Comparison of ENCODE assay signal across 14 cellular contexts in the genomic region with DNA sequence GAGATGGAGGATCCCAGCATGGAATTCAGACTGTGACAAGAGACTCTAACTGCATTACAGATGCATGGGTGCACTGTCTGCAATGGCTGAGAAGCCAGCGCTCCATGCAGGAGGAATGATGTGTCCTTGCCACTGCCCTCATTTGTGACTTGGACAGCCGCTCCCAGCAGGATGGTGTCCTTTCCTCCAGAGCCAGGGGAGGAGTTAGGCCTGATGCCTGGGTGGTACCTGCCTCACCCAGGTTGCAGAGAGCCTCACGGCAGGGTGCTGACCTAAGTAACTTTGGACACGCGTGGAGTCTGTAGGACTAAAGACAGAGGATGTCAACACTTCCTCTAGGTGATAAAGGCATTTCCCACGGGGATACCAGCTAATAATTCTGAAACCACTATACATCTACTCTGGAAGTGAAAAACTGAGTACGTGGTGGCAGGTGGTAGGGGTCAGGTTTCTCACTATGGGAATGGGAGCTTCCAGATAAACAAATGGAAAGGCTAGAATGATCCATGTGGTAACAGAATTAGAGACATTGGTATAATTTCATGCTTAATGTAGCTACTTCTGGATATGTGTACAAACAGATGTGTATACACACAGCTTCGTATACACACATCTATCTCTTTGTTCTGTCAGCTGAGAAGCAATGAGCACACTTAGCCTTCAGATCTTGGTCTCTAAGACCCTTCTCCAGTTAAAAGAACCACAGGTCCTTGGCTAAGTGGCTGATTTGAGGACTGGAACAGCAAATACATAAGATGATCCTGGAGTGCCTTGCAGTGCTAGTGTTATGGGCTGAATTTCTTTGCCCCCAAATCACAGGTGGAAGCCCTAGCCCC. TPM values are rescaled to one million over a fixed set of nuclear protein-coding genes. Genes with fewer than 3 reads are reported as not detected.
DNase-seq lines count a peak whose midpoint lies in the region; ATAC-seq, FAIRE-seq and TF ChIP-seq lines count a peak whose summit lies in the region.
"Had no signal": no experiment of that assay in that cellular context is flagged by ENCODE, and none has a peak within 500 bp of the region (broad histone marks: within the 10 kb centered on the region; RNA-seq: fewer than 3 reads in every experiment).

No MANE protein-coding gene starts in this region.

- ATAC-seq in HCT116 = no peak
- ATAC-seq in stimulated activated effector memory CD8-positive, alpha-beta T cell treated with anti-CD3 and anti-CD28 coated beads, Interleukin-12 subunit alpha, Interleukin-12 subunit beta, amount 100 ng/mL, for 72 hours = no peak

- peak overlapping the region; percentile 66 for H3K4me2 ChIP-seq in HCT116 (ENCODE audit: low read length)

- TF ChIP-seq CTCF in HCT116 (IDR thresholded peaks at IDR 0.05 in 2 of 3, conservative IDR thresholded peaks at IDR 0.05 in 1 of 3; ENCODE audit: borderline replicate concordance in 1 of 3, insufficient read depth in 1 of 3, low read depth in 2 of 3, low read length in 2 of 3) = no peak
- no peak for TF ChIP-seq CTCF in RWPE1 (conservative IDR thresholded peaks at IDR 0.05; ENCODE audit: low read depth)
- TF ChIP-seq CTCF in kidney (IDR thresholded peaks at IDR 0.05; ENCODE audit: borderline replicate concordance, extremely low read depth, insufficient read depth) = no peak

- RAD21 ChIA-PET in HCT116 (lab: Charles Lee; ENCODE audit: low non-redundant PET in 1 of 2, low total read pairs in 2 of 2, uncharacterized antibody in 2 of 2, unreplicated experiment in 2 of 2) = no interaction called here

- POLR2A ChIA-PET in HCT116 (lab: Charles Lee) (interaction anchor here (1.2 kb wide), 1 partner anchor 12 kb away, joined by 3 read pairs; no protein-coding TSS in a partner anchor), RWPE1 (lab: Yijun Ruan, JAX; ENCODE audit: low non-redundant PET) (no interaction called here)

- peaks cover 33% of the 10 kb centered on the region for H3K4me1 Mint-ChIP-seq in stimulated activated effector memory CD8-positive, alpha-beta T cell treated with anti-CD3 and anti-CD28 coated beads, Interleukin-12 subunit alpha, Interleukin-12 subunit beta, amount 100 ng/mL, for 72 hours

- no peak for TF ChIP-seq RAD21 in HCT116 (IDR thresholded peaks at IDR 0.05; ENCODE audit: low read depth)

- no peak overlapping the region for H3K4me3 Mint-ChIP-seq in stimulated activated effector memory CD8-positive, alpha-beta T cell treated with anti-CD3 and anti-CD28 coated beads, Interleukin-12 subunit alpha, Interleukin-12 subunit beta, amount 100 ng/mL, for 72 hours
- H3K4me3 Mint-ChIP-seq: activated CD4-positive, alpha-beta memory T cell treated with anti-CD3 and anti-CD28 coated beads for 36 hours; activated naive CD4-positive, alpha-beta T cell treated with anti-CD3 and anti-CD28 coated beads for 36 hours; H9; stimulated activated naive CD8-positive, alpha-beta T cell treated with anti-CD3 and anti-CD28 coated beads, Interleukin-15, Interleukin-2, amounts not matched to agents 100 ng/mL and 50 ng/mL, for 24 hours had no signal

- H3K36me3 ChIP-seq in HCT116 (ENCODE audit: control insufficient read depth in 1 of 2, insufficient read depth in 2 of 2, low read length in 2 of 2) (no peaks in the 10 kb centered on the region), kidney (ENCODE audit: control insufficient read depth in 1 of 2, insufficient read depth in 2 of 2, low read length in 2 of 2) (no peaks in the 10 kb centered on the region)

- no peaks in the 10 kb centered on the region for H4K20me1 ChIP-seq in HCT116 (ENCODE audit: insufficient read depth)

- peak overlapping the region; percentile 80 for H3K27ac ChIP-seq in HCT116 (ENCODE audit: low read depth, low read length)
- H3K27ac ChIP-seq in RWPE1 = peak overlapping the region; percentile 100
- peak overlapping the region; percentile 88 to 91 for H3K27ac ChIP-seq in kidney (ENCODE audit: low read depth in 2 of 2, low read length in 2 of 2)

- H3K36me3 Mint-ChIP-seq in stimulated activated effector memory CD8-positive, alpha-beta T cell treated with anti-CD3 and anti-CD28 coated beads, Interleukin-12 subunit alpha, Interleukin-12 subunit beta, amount 100 ng/mL, for 72 hours = peaks cover 6% of the 10 kb centered on the region

- no peaks in the 10 kb centered on the region for H3K9me2 ChIP-seq in HCT116 (ENCODE audit: insufficient read depth)

- H3K27me3 ChIP-seq in HCT116 (ENCODE audit: insufficient read depth, low read length) = no peaks in the 10 kb centered on the region

- no peak for DNase-seq in HCT116 (ENCODE audit: low read depth, low spot score)
- no peak for DNase-seq in RWPE1 (ENCODE audit: low spot score)
- no peak for DNase-seq in kidney
- no peak for DNase-seq in stimulated activated effector memory CD8-positive, alpha-beta T cell treated with anti-CD3 and anti-CD28 coated beads, Interleukin-12 subunit alpha, Interleukin-12 subunit beta, amount 100 ng/mL, for 72 hours (ENCODE audit: low spot score in 2 of 2)
- DNase-seq in T-helper 9 cell = no peak
- no peak for DNase-seq in middle frontal gyrus (ENCODE audit: extremely low spot score, low spot score)
- no peak for DNase-seq in SIG-M5 treated with dmso at 0.1 percent for 504 hours (lab: John Stamatoyannopoulos, UW; ENCODE audit: unreplicated experiment)
- DNase-seq: activated CD4-positive, alpha-beta memory T cell treated with anti-CD3 and anti-CD28 coated beads for 36 hours; activated naive CD4-positive, alpha-beta T cell treated with anti-CD3 and anti-CD28 coated beads for 36 hours; H9; nucleus accumbens; T-helper 1 cell had no signal

- no TSS peak for BruUV-seq in HCT116 (replicated peaks; lab: Mats Ljungman, UMichigan)

- no peak for TF ChIP-seq POLR2A in HCT116 (IDR thresholded peaks at IDR 0.05; ENCODE audit: borderline replicate concordance, extremely low read depth, insufficient read depth, insufficient read length)

- CTCF ChIA-PET in HCT116 (lab: Charles Lee) (no interaction called here), RWPE1 (lab: Yijun Ruan, JAX) (no interaction called here)

- intact Hi-C loops in HCT116 (cut with micrococcal nuclease) = no loop called here
- intact Hi-C loops in kidney (cut with DNase I) = no loop called here

- H3K79me2 ChIP-seq in HCT116 (ENCODE audit: insufficient read depth, low read length) = peaks cover 2% of the 10 kb centered on the region; the same call in 1 of the 2 replicates

- H3K9me3 Mint-ChIP-seq in stimulated activated effector memory CD8-positive, alpha-beta T cell treated with anti-CD3 and anti-CD28 coated beads, Interleukin-12 subunit alpha, Interleukin-12 subunit beta, amount 100 ng/mL, for 72 hours = no peaks in the 10 kb centered on the region
- H3K9me3 Mint-ChIP-seq: activated CD4-positive, alpha-beta memory T cell treated with anti-CD3 and anti-CD28 coated beads for 36 hours; activated naive CD4-positive, alpha-beta T cell treated with anti-CD3 and anti-CD28 coated beads for 36 hours; stimulated activated naive CD8-positive, alpha-beta T cell treated with anti-CD3 and anti-CD28 coated beads, Interleukin-15, Interleukin-2, amounts not matched to agents 100 ng/mL and 50 ng/mL, for 24 hours had no signal

- no peak for FAIRE-seq in kidney (lab: Jason Lieb, UNC)
- FAIRE-seq: GM19239 had no signal

- H3K9me3 ChIP-seq in HCT116 (ENCODE audit: control insufficient read depth in 1 of 2, insufficient read depth in 1 of 2, low read depth in 1 of 2, low read length in 2 of 2) (no peaks in the 10 kb centered on the region), kidney (ENCODE audit: control insufficient read depth in 1 of 2, low read length in 2 of 2) (no peaks in the 10 kb centered on the region)

- peak overlapping the region in 1 of 2 experiments; percentile 29; a peak in 1 of 4 replicates for H3K4me3 ChIP-seq in HCT116 (replicated peaks in 1 of 2; ENCODE audit: low read depth in 1 of 2, low read length in 2 of 2)
- no peak overlapping the region for H3K4me3 ChIP-seq in kidney (ENCODE audit: low read length in 2 of 2)

- H2AFZ ChIP-seq in HCT116 (ENCODE audit: low read depth, low read length, poor library complexity, severe bottlenecking) = no peak overlapping the region

- H3K9ac ChIP-seq in HCT116 (ENCODE audit: low read length) (peak overlapping the region; percentile 56), kidney (ENCODE audit: low read length in 2 of 2) (no peak overlapping the region)

- H3K4me1 ChIP-seq in HCT116 (ENCODE audit: control insufficient read depth in 1 of 2, insufficient read depth in 2 of 2, low read length in 2 of 2) = peaks cover 44 to 62% of the 10 kb centered on the region in 2 experiments
- peaks cover 28 to 30% of the 10 kb centered on the region in 2 donors for H3K4me1 ChIP-seq in kidney (ENCODE audit: control insufficient read depth in 1 of 2, insufficient read depth in 1 of 2, low read depth in 1 of 2, low read length in 2 of 2)

- H3K27ac Mint-ChIP-seq in stimulated activated effector memory CD8-positive, alpha-beta T cell treated with anti-CD3 and anti-CD28 coated beads, Interleukin-12 subunit alpha, Interleukin-12 subunit beta, amount 100 ng/mL, for 72 hours = peak overlapping the region; percentile 17
- H3K27ac Mint-ChIP-seq: activated CD4-positive, alpha-beta memory T cell treated with anti-CD3 and anti-CD28 coated beads for 36 hours; activated naive CD4-positive, alpha-beta T cell treated with anti-CD3 and anti-CD28 coated beads for 36 hours; H9; stimulated activated naive CD8-positive, alpha-beta T cell treated with anti-CD3 and anti-CD28 coated beads, Interleukin-15, Interleukin-2, amounts not matched to agents 100 ng/mL and 50 ng/mL, for 24 hours had no signal

TF ChIP-seq in HCT116, 20 proteins besides CTCF, POLR2A, EP300 and RAD21 (continues in another document):
- TF ChIP-seq SP1 (IDR thresholded peaks at IDR 0.05; ENCODE audit: low read depth) (no peak), ZFX (IDR thresholded peaks at IDR 0.05) (no peak), JUND (IDR thresholded peaks at IDR 0.05) (no peak), CBX3 (IDR thresholded peaks at IDR 0.05; ENCODE audit: low read depth) (no peak)
- TF ChIP-seq, protein P1, sequence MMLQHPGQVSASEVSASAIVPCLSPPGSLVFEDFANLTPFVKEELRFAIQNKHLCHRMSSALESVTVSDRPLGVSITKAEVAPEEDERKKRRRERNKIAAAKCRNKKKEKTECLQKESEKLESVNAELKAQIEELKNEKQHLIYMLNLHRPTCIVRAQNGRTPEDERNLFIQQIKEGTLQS (IDR thresholded peaks at IDR 0.05) = no peak

RNA-seq across cellular contexts. Expression of a gene that starts 13.7 kb away (rescaled TPM):
- total RNA-seq in HCT116 (2021; ENCODE audit: unreplicated experiment) (176 TPM), kidney (160 TPM)
- 184 and 197 TPM in 2 replicates for polyA plus RNA-seq in HCT116 (2012)
- 69.7 TPM for polyA plus RNA-seq in kidney (ENCODE audit: insufficient read depth, low read depth, low replicate concordance)

RNA-seq across cellular contexts. Expression of a gene that starts 30.2 kb away (rescaled TPM):
- total RNA-seq in HCT116 (2021; ENCODE audit: unreplicated experiment) (0.61 TPM), kidney (9.2 TPM)
- polyA plus RNA-seq in HCT116 (2012) = 0.08 and 0.39 TPM in 2 replicates
- polyA plus RNA-seq in kidney (ENCODE audit: insufficient read depth, low read depth, low replicate concordance) = 1.0 TPM

RNA-seq across cellular contexts. Expression of a gene that starts 46.3 kb away (rescaled TPM):
- total RNA-seq in HCT116 (2021; ENCODE audit: unreplicated experiment) = 6.8 TPM
- polyA plus RNA-seq in HCT116 (2012) = 6.8 and 8.8 TPM in 2 replicates
- 87.5 TPM for total RNA-seq in kidney
- 15.4 TPM for polyA plus RNA-seq in kidney (ENCODE audit: insufficient read depth, low read depth, low replicate concordance)

RNA-seq across cellular contexts. Expression of a gene that starts 58.4 kb away (rescaled TPM):
- total RNA-seq in HCT116 (2021; ENCODE audit: unreplicated experiment) (445 TPM), kidney (85.7 TPM)
- 422 and 492 TPM in 2 replicates for polyA plus RNA-seq in HCT116 (2012)
- polyA plus RNA-seq in kidney (ENCODE audit: insufficient read depth, low read depth, low replicate concordance) = 28.8 TPM

Comparison
In these comparisons a context has a peak if more than half of its experiments do, and no peak if none do; other contexts are left out.
1. RNA of a gene that starts 46.3 kb away (total RNA-seq): 87.5 TPM in kidney (single experiment); 6.8 TPM in HCT116 (single experiment); every median in the first group is over 10 times any median in the second.
2. Peak in every context shown above with its lines, with median percentiles within 50 percentile points of each other: H3K27ac ChIP-seq.